In genomic region chr20:40414843-40415615, GRCh38 we compare ENCODE assay signal across 23 cellular contexts.
A peak's percentile ranks its signal among the peaks of the same experiment; 100 is the strongest.
DNase-seq lines count a peak whose midpoint lies in the region; ATAC-seq, FAIRE-seq and TF ChIP-seq lines count a peak whose summit lies in the region.
"Had no signal": no experiment of that assay in that cellular context is flagged by ENCODE, and none has a peak within 500 bp of the region (broad histone marks: within the 10 kb centered on the region; RNA-seq: fewer than 3 reads in every experiment).

No MANE protein-coding gene starts in this region.

- H3K27ac ChIP-seq in small intestine (ENCODE audit: low read depth in 1 of 2, low read length in 1 of 2) (peak overlapping the region in 1 of 2 donors; percentile 60), left lung (no peak overlapping the region)
- H3K27ac ChIP-seq: BLaER1, brain microvascular endothelial cell, dorsolateral prefrontal cortex, heart left ventricle had no signal

- CTCF ChIA-PET in activated CD4-positive, alpha-beta T cell treated with anti-CD3 and anti-CD28 coated beads for 36 hours (lab: Charles Lee), result interaction anchor here (0.6 kb wide), 1 partner anchor 387 kb away, joined by 3 read pairs; no protein-coding TSS in a partner anchor

- DNase-seq in LNCaP clone FGC (ENCODE audit: low read depth), result peak; percentile 99
- DNase-seq in NCI-H69 (lab: John Stamatoyannopoulos, UW), result peak; percentile 59
- DNase-seq in epithelial cell of esophagus (ENCODE audit: low read depth), result peak; percentile 87
- peak; percentile 75 for DNase-seq in small intestine
- no peak for DNase-seq in NCI-H2171 treated with DMSO at 0.1 percent for 48 hours (lab: John Stamatoyannopoulos, UW)
- DNase-seq in GM10266 (ENCODE audit: extremely low spot score), result no peak
- no peak for DNase-seq in activated CD4-positive, alpha-beta T cell treated with anti-CD3 and anti-CD28 coated beads for 36 hours
- no peak for DNase-seq in left lung
- DNase-seq: activated CD4-positive, alpha-beta T cell treated with anti-CD3 and anti-CD28 coated beads, Interleukin-2, amount 50 U/mL, for 48 hours; activated naive CD8-positive, alpha-beta T cell treated with anti-CD3 and anti-CD28 coated beads, Interleukin-2, amount 10 ng/mL, durations not matched to agents 7 days and 5 days; activated T-cell treated with anti-CD3 and anti-CD28 coated beads, Interleukin-2, amount 50 U/mL, for 24 hours; brain microvascular endothelial cell; dorsolateral prefrontal cortex; heart left ventricle; mesendoderm; MM.1S; NCI-H2081; nephron progenitor cell; RPMI8226; T-cell had no signal

- no peak for FAIRE-seq in small intestine (lab: Jason Lieb, UNC)
- FAIRE-seq: GM18507, islet of Langerhans had no signal

- H3K9me3 Mint-ChIP-seq in activated CD4-positive, alpha-beta T cell treated with anti-CD3 and anti-CD28 coated beads for 36 hours (ENCODE audit: low read depth), result peaks cover 2% of the 10 kb centered on the region
- H3K9me3 Mint-ChIP-seq: activated naive CD8-positive, alpha-beta T cell treated with anti-CD3 and anti-CD28 coated beads, Interleukin-2, amount 10 ng/mL, durations not matched to agents 7 days and 5 days had no signal

- POLR2A ChIA-PET in activated CD4-positive, alpha-beta T cell treated with anti-CD3 and anti-CD28 coated beads for 36 hours (lab: Charles Lee), result no interaction called here

- H3K4me3 Mint-ChIP-seq in activated CD4-positive, alpha-beta T cell treated with anti-CD3 and anti-CD28 coated beads for 36 hours, result no peak overlapping the region
- H3K4me3 Mint-ChIP-seq: activated naive CD8-positive, alpha-beta T cell treated with anti-CD3 and anti-CD28 coated beads, Interleukin-2, amount 10 ng/mL, durations not matched to agents 7 days and 5 days; activated T-cell treated with anti-CD3 and anti-CD28 coated beads, Interleukin-2, amount 50 U/mL, for 24 hours; nephron progenitor cell; T-cell had no signal

- peaks cover 2% of the 10 kb centered on the region for H3K27me3 Mint-ChIP-seq in activated CD4-positive, alpha-beta T cell treated with anti-CD3 and anti-CD28 coated beads for 36 hours
- H3K27me3 Mint-ChIP-seq: activated naive CD8-positive, alpha-beta T cell treated with anti-CD3 and anti-CD28 coated beads, Interleukin-2, amount 10 ng/mL, durations not matched to agents 7 days and 5 days had no signal

- H3K27ac Mint-ChIP-seq in activated CD4-positive, alpha-beta T cell treated with anti-CD3 and anti-CD28 coated beads for 36 hours, result no peak overlapping the region
- H3K27ac Mint-ChIP-seq: activated naive CD8-positive, alpha-beta T cell treated with anti-CD3 and anti-CD28 coated beads, Interleukin-2, amount 10 ng/mL, durations not matched to agents 7 days and 5 days; activated T-cell treated with anti-CD3 and anti-CD28 coated beads, Interleukin-2, amount 50 U/mL, for 24 hours; nephron progenitor cell; T-cell had no signal

- ATAC-seq in activated CD4-positive, alpha-beta T cell treated with anti-CD3 and anti-CD28 coated beads for 36 hours, result no peak
- no peak for ATAC-seq in left lung
- ATAC-seq: heart left ventricle, T-cell had no signal

- no peaks in the 10 kb centered on the region for H3K27me3 ChIP-seq in small intestine (ENCODE audit: control insufficient read depth in 2 of 2, insufficient read depth in 2 of 2, low read length in 2 of 2)
- no peaks in the 10 kb centered on the region for H3K27me3 ChIP-seq in left lung
- H3K27me3 ChIP-seq: BLaER1, brain microvascular endothelial cell had no signal

- no peaks in the 10 kb centered on the region for H3K36me3 ChIP-seq in small intestine (ENCODE audit: control insufficient read depth in 2 of 2, insufficient read depth in 2 of 2, low read length in 2 of 2)
- H3K36me3 ChIP-seq in left lung, result no peaks in the 10 kb centered on the region
- H3K36me3 ChIP-seq: BLaER1, brain microvascular endothelial cell, heart left ventricle had no signal

- H3K4me1 ChIP-seq in small intestine (ENCODE audit: control insufficient read depth in 2 of 2, insufficient read depth in 1 of 2, low read depth in 1 of 2, low read length in 1 of 2), result no peaks in the 10 kb centered on the region
- no peaks in the 10 kb centered on the region for H3K4me1 ChIP-seq in left lung
- H3K4me1 ChIP-seq: BLaER1, heart left ventricle had no signal

- 18 to 59% (median 41%) methylated on average over 5 of the region's 5 CpGs for WGBS in small intestine, 3 donors

- peak overlapping the region; percentile 15; the same call in 1 of the 2 replicates for H3K4me3 ChIP-seq in LNCaP clone FGC (ENCODE audit: low read depth, low read length)
- no peak overlapping the region for H3K4me3 ChIP-seq in epithelial cell of esophagus (ENCODE audit: low read length)
- no peak overlapping the region for H3K4me3 ChIP-seq in small intestine (ENCODE audit: low read depth in 1 of 2, low read length in 2 of 2)
- no peak overlapping the region for H3K4me3 ChIP-seq in left lung
- H3K4me3 ChIP-seq: BLaER1, dorsolateral prefrontal cortex, heart left ventricle had no signal

- no peaks in the 10 kb centered on the region for H3K9me3 ChIP-seq in small intestine (ENCODE audit: control insufficient read depth, low read depth)
- peaks cover 0 to 7% of the 10 kb centered on the region in 2 donors for H3K9me3 ChIP-seq in left lung

- no peaks in the 10 kb centered on the region for H3K36me3 Mint-ChIP-seq in activated CD4-positive, alpha-beta T cell treated with anti-CD3 and anti-CD28 coated beads for 36 hours (ENCODE audit: low read depth)
- H3K36me3 Mint-ChIP-seq: activated naive CD8-positive, alpha-beta T cell treated with anti-CD3 and anti-CD28 coated beads, Interleukin-2, amount 10 ng/mL, durations not matched to agents 7 days and 5 days; T-cell had no signal

- TF ChIP-seq CTCF in LNCaP clone FGC (IDR thresholded peaks at IDR 0.05; ENCODE audit: control insufficient read depth, extremely low read depth, insufficient read depth), result no peak
- no peak for TF ChIP-seq CTCF in epithelial cell of esophagus (IDR thresholded peaks at IDR 0.05; ENCODE audit: insufficient read depth, low read depth, low read length, missing control alignments)
- TF ChIP-seq CTCF in GM10266 (IDR thresholded peaks at IDR 0.05; ENCODE audit: control insufficient read depth, insufficient read depth, low read depth, missing control alignments), result no peak
- no peak for TF ChIP-seq CTCF in left lung (IDR thresholded peaks at IDR 0.05)

- H3K4me1 Mint-ChIP-seq in activated CD4-positive, alpha-beta T cell treated with anti-CD3 and anti-CD28 coated beads for 36 hours, result no peaks in the 10 kb centered on the region
- H3K4me1 Mint-ChIP-seq: activated naive CD8-positive, alpha-beta T cell treated with anti-CD3 and anti-CD28 coated beads, Interleukin-2, amount 10 ng/mL, durations not matched to agents 7 days and 5 days; T-cell had no signal

- intact Hi-C loops in activated CD4-positive, alpha-beta T cell treated with anti-CD3 and anti-CD28 coated beads for 36 hours (cut with DNase I, micrococcal nuclease), result no loop called here
- intact Hi-C loops in left lung (cut with DNase I), result no loop called here

Comparison
In these comparisons a context has a peak if more than half of its experiments do, and no peak if none do; other contexts are left out.
1. DNase-seq: peak in LNCaP clone FGC (single experiment), NCI-H69 (single experiment), epithelial cell of esophagus (single experiment) and small intestine (single experiment); none in NCI-H2171 treated with DMSO at 0.1 percent for 48 hours (single experiment), GM10266 (single experiment), activated CD4-positive, alpha-beta T cell treated with anti-CD3 and anti-CD28 coated beads for 36 hours (single experiment) and left lung (0 of 2).